ENCODE assay signal across 8 cellular contexts in the genomic region with DNA sequence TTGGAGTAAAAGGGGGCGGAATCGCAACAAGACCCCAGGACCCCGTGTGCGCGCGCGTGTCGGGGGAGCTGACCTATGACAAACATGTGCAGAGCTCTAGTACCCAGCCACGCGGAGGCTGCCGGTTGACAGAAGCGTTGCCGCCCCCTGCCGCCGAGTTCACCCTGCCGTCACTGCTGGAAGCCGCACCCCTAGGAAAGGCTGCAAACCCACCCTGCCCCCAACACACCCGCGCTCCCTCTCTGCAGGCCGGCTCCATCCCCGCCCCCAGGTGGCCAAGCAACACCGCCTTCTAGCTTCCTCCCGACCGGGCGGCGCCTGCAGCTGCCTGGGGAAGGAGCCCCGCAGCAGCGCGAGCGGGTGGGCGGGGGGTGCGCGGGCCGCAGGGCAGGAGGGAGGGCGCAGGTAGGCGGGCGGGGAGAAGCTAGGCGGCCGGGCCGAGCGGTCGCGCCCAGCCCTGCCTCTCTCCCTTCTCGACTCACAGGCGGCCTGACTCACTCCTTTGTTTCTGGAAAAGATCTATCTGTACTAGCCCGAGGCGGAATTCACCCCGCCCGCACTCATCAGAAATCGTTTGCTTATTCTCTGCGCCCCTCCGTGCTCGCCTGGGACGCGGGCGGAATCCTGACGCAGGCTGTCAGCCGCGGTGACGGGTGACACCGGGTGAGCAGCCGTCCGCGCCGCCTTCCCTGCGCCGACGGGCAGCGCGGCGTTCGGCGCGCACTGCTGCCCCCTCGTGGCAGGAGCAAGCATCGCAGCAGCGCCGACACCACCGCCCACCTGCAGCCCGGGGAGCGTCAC.
DNase-seq lines count a peak whose midpoint lies in the region; ATAC-seq and TF ChIP-seq lines count a peak whose summit lies in the region.

No MANE protein-coding gene starts in this region.

- H3K9ac ChIP-seq in BLaER1 (peak overlapping the region; percentile 81), colonic mucosa (ENCODE audit: low read depth in 2 of 2, low read length in 2 of 2) (peak overlapping the region; percentile 62 to 73)

- ATAC-seq in GM19351 (IDR thresholded peaks at IDR 0.05; ENCODE audit: unreplicated experiment) (peak; percentile 89), HG03469 (IDR thresholded peaks at IDR 0.05; ENCODE audit: unreplicated experiment) (peak; percentile 75)

- intact Hi-C loops in colonic mucosa (cut with DNase I) = loop anchor here (10.0 kb wide), 2 partner anchors 569 to 629 kb away; no protein-coding TSS in a partner anchor

- H3K4me3 ChIP-seq in BLaER1 (peak overlapping the region; percentile 73), colonic mucosa (peak overlapping the region; percentile 69)

- DNase-seq in NCI-H524 (lab: John Stamatoyannopoulos, UW) (peak; percentile 98), colonic mucosa (peak; percentile 91), left kidney (ENCODE audit: low read depth, low spot score) (peak; percentile 99)
- DNase-seq in activated CD4-positive, alpha-beta T cell treated with anti-CD3 and anti-CD28 coated beads for 4 hours = peak; percentile 90 to 91
- peak; percentile 88 for DNase-seq in stimulated activated CD4-positive, alpha-beta T cell treated with anti-CD3 and anti-CD28 coated beads, Interleukin-1b, Interleukin-23, amount 100 ng/mL, for 48 hours

- H3K4me2 ChIP-seq in BLaER1 = peak overlapping the region; percentile 86

- peak overlapping the region; percentile 83 for H3K27ac ChIP-seq in BLaER1
- H3K27ac ChIP-seq in colonic mucosa = peak overlapping the region; percentile 94

- peak; percentile 98 for TF ChIP-seq CTCF in colonic mucosa (IDR thresholded peaks at IDR 0.05)

- H3K4me1 ChIP-seq in BLaER1 (peaks cover 16% of the 10 kb centered on the region), colonic mucosa (peaks cover 3% of the 10 kb centered on the region)

- H3K36me3 ChIP-seq in BLaER1 (no peaks in the 10 kb centered on the region), colonic mucosa (no peaks in the 10 kb centered on the region)

- H3K27me3 ChIP-seq in BLaER1 (no peaks in the 10 kb centered on the region), colonic mucosa (no peaks in the 10 kb centered on the region)

- H4K20me1 ChIP-seq in BLaER1 = no peaks in the 10 kb centered on the region

- no peaks in the 10 kb centered on the region for H3K9me3 ChIP-seq in BLaER1
- H3K9me3 ChIP-seq in colonic mucosa = no peaks in the 10 kb centered on the region

Comparison
In these comparisons a context has a peak if more than half of its experiments do, and no peak if none do; other contexts are left out.
1. Peak in every context shown above with its lines: DNase-seq, ATAC-seq, H3K4me3 ChIP-seq and H3K27ac ChIP-seq.